24 cellular contexts compared by ENCODE assay signal in genomic region chr13:55820817-55821216, GRCh38.
"Had no signal": no experiment of that assay in that cellular context is flagged by ENCODE, and none has a peak within 500 bp of the region (broad histone marks: within the 10 kb centered on the region; RNA-seq: fewer than 3 reads in every experiment).

No MANE protein-coding gene starts in this region.

- ATAC-seq: esophagus mucosa, gastrocnemius medialis, heart right ventricle, left cardiac atrium, lower lobe of right lung, mucosa of descending colon had no signal

- DNase-seq: dermis blood vessel endothelial cell; dorsolateral prefrontal cortex; effector CD4-positive, alpha-beta T cell; effector memory CD4-positive, alpha-beta T cell; esophagus squamous epithelium; foreskin fibroblast; foreskin melanocyte; gastrocnemius medialis; glutamatergic neuron; head of caudate nucleus; heart right ventricle; hippocampal formation; left cardiac atrium; left ventricle myocardium inferior; lower lobe of right lung; mesenchymal stem cell; mucosa of descending colon; naive B cell had no signal

- H3K4me1 ChIP-seq: esophagus squamous epithelium, gastrocnemius medialis, heart right ventricle, left ventricle myocardium inferior, lower lobe of right lung had no signal

- H3K27me3 ChIP-seq: dorsolateral prefrontal cortex, esophagus squamous epithelium, gastrocnemius medialis, heart right ventricle had no signal

- H3K4me3 ChIP-seq: coronary artery, dorsolateral prefrontal cortex, esophagus squamous epithelium, gastrocnemius medialis, heart right ventricle, left ventricle myocardium inferior, lower lobe of right lung, mucosa of descending colon had no signal

- H3K36me3 ChIP-seq: esophagus squamous epithelium, gastrocnemius medialis, heart right ventricle, left ventricle myocardium inferior, lower lobe of right lung had no signal

- H3K9me3 ChIP-seq: esophagus squamous epithelium, gastrocnemius medialis, lower lobe of right lung had no signal

- FAIRE-seq: colon, endothelial cell of umbilical vein, islet of Langerhans, keratinocyte had no signal

- H3K27ac ChIP-seq: coronary artery, dorsolateral prefrontal cortex, esophagus squamous epithelium, gastrocnemius medialis, heart right ventricle, left ventricle myocardium inferior, lower lobe of right lung had no signal
